ENCODE assay signal across 24 cellular contexts in genomic region chr5:1158647-1159340, GRCh38. TPM values are rescaled to one million over a fixed set of nuclear protein-coding genes. Genes with fewer than 3 reads are reported as not detected.
DNase-seq lines count a peak whose midpoint lies in the region; ATAC-seq and TF ChIP-seq lines count a peak whose summit lies in the region.
"Had no signal": no experiment of that assay in that cellular context is flagged by ENCODE, and none has a peak within 500 bp of the region (broad histone marks: within the 10 kb centered on the region; RNA-seq: fewer than 3 reads in every experiment).

No MANE protein-coding gene starts in this region.

- ATAC-seq in natural killer cell, result no peak
- ATAC-seq in natural killer cell treated with Interleukin-12 subunit alpha and Interleukin-12 subunit beta and Interleukin-15 and Interleukin-18, amount 100 ng/mL, for 72 hours, result no peak
- no peak for ATAC-seq in RWPE2 (ENCODE audit: low read depth)

- no peaks in the 10 kb centered on the region for H3K36me3 Mint-ChIP-seq in natural killer cell
- no peaks in the 10 kb centered on the region for H3K36me3 Mint-ChIP-seq in natural killer cell treated with Interleukin-12 subunit alpha and Interleukin-12 subunit beta and Interleukin-15 and Interleukin-18, amount 100 ng/mL, for 72 hours
- peaks cover 9% of the 10 kb centered on the region for H3K36me3 Mint-ChIP-seq in nephron (ENCODE audit: low read depth)
- no peaks in the 10 kb centered on the region for H3K36me3 Mint-ChIP-seq in immature natural killer cell

- H3K4me3 ChIP-seq in RWPE2 (ENCODE audit: severe bottlenecking), result no peak overlapping the region
- H3K4me3 ChIP-seq: GM23248, HAP-1, PC-9 had no signal

- H3K4me3 Mint-ChIP-seq in natural killer cell, result peak overlapping the region; percentile 28
- no peak overlapping the region for H3K4me3 Mint-ChIP-seq in natural killer cell treated with Interleukin-12 subunit alpha and Interleukin-12 subunit beta and Interleukin-15 and Interleukin-18, amount 100 ng/mL, for 72 hours
- H3K4me3 Mint-ChIP-seq in nephron, result peak overlapping the region in 2 of 3 experiments; percentile 35 to 38
- H3K4me3 Mint-ChIP-seq in immature natural killer cell, result no peak overlapping the region

- DNase-seq in natural killer cell, result no peak
- DNase-seq in natural killer cell treated with Interleukin-12 subunit alpha and Interleukin-12 subunit beta and Interleukin-15 and Interleukin-18, amount 100 ng/mL, for 72 hours (ENCODE audit: low spot score), result no peak
- DNase-seq in RWPE2 (ENCODE audit: low spot score), result peak; percentile 64
- no peak for DNase-seq in iPS-NIHi11 (ENCODE audit: low spot score)
- no peak for DNase-seq in immature natural killer cell
- DNase-seq in posterior cingulate gyrus, result no peak
- DNase-seq: C1 segment of cervical spinal cord; CD4-positive, alpha-beta memory T cell; COR-L47; DMS53; GM23248; MM.1S; NCI-H2029; NCI-H526 treated with DMSO at 0.1 percent for 48 hours; PC-9; RPMI8226; SIG-M5; SK-N-SH had no signal

- peaks cover 16% of the 10 kb centered on the region for H3K4me1 ChIP-seq in RWPE2 (ENCODE audit: insufficient read depth, poor library complexity, severe bottlenecking)
- H3K4me1 ChIP-seq: HAP-1 had no signal

- H3K36me3 ChIP-seq in RWPE2 (ENCODE audit: low read depth), result no peaks in the 10 kb centered on the region
- H3K36me3 ChIP-seq: HAP-1 had no signal

- H3K27ac Mint-ChIP-seq in natural killer cell (no peak overlapping the region), nephron (no peak overlapping the region), immature natural killer cell (no peak overlapping the region)
- H3K27ac Mint-ChIP-seq in natural killer cell treated with Interleukin-12 subunit alpha and Interleukin-12 subunit beta and Interleukin-15 and Interleukin-18, amount 100 ng/mL, for 72 hours, result no peak overlapping the region
- H3K27ac Mint-ChIP-seq: CD4-positive, alpha-beta memory T cell had no signal

- intact Hi-C loops in natural killer cell (cut with micrococcal nuclease), result no loop called here
- intact Hi-C loops in posterior cingulate gyrus (cut with DNase I), result no loop called here

- H3K27me3 Mint-ChIP-seq in natural killer cell (ENCODE audit: low read depth in 2 of 2) (peaks cover 13 to 20% of the 10 kb centered on the region in 2 donors), nephron (ENCODE audit: low read depth) (peaks cover 60% of the 10 kb centered on the region), immature natural killer cell (ENCODE audit: low read depth in 3 of 3) (peaks cover 5 to 19% (median 15%) of the 10 kb centered on the region in 3 donors)
- peaks cover 20 to 22% of the 10 kb centered on the region in 2 donors for H3K27me3 Mint-ChIP-seq in natural killer cell treated with Interleukin-12 subunit alpha and Interleukin-12 subunit beta and Interleukin-15 and Interleukin-18, amount 100 ng/mL, for 72 hours

- peaks cover 6% of the 10 kb centered on the region for H3K9me3 ChIP-seq in RWPE2 (ENCODE audit: severe bottlenecking)
- H3K9me3 ChIP-seq: HAP-1, SK-N-SH had no signal

- peaks cover 26% of the 10 kb centered on the region for H3K27me3 ChIP-seq in RWPE2 (ENCODE audit: insufficient read depth, poor library complexity, severe bottlenecking)

- H3K9me3 Mint-ChIP-seq in natural killer cell (no peaks in the 10 kb centered on the region), nephron (peaks cover 10% of the 10 kb centered on the region), immature natural killer cell (no peaks in the 10 kb centered on the region)
- H3K9me3 Mint-ChIP-seq in natural killer cell treated with Interleukin-12 subunit alpha and Interleukin-12 subunit beta and Interleukin-15 and Interleukin-18, amount 100 ng/mL, for 72 hours, result no peaks in the 10 kb centered on the region

- H3K27ac ChIP-seq in RWPE2 (ENCODE audit: poor library complexity, severe bottlenecking), result no peak overlapping the region
- H3K27ac ChIP-seq: GM23248, KMS-11, PC-9 had no signal

- TF ChIP-seq CTCF in natural killer cell (IDR thresholded peaks at IDR 0.05) (no peak), RWPE2 (IDR thresholded peaks at IDR 0.05; ENCODE audit: poor library complexity, severe bottlenecking) (no peak), nephron (IDR thresholded peaks at IDR 0.05; ENCODE audit: unreplicated experiment in 3 of 3) (no peak)

- H3K4me1 Mint-ChIP-seq in natural killer cell (peaks cover 8 to 20% of the 10 kb centered on the region in 2 donors), nephron (peaks cover 11% of the 10 kb centered on the region), immature natural killer cell (peaks cover 15 to 21% of the 10 kb centered on the region in 2 donors)
- peaks cover 16 to 18% of the 10 kb centered on the region in 2 donors for H3K4me1 Mint-ChIP-seq in natural killer cell treated with Interleukin-12 subunit alpha and Interleukin-12 subunit beta and Interleukin-15 and Interleukin-18, amount 100 ng/mL, for 72 hours (ENCODE audit: low read depth in 2 of 2)

RNA-seq across cellular contexts. Expression of gene SLC6A19, which starts 42.6 kb away (rescaled TPM):
- not detected for total RNA-seq in natural killer cell
- total RNA-seq in natural killer cell treated with Interleukin-12 subunit alpha and Interleukin-12 subunit beta and Interleukin-15 and Interleukin-18, amount 100 ng/mL, for 72 hours, result not detected
- not detected for polyA plus RNA-seq in immature natural killer cell
- total RNA-seq: A673; CD4-positive, alpha-beta memory T cell; Daoy; GM23248; NCI-H460; PC-9 had no signal
- polyA plus RNA-seq: CD4-positive, alpha-beta memory T cell; GM23248; SK-N-SH had no signal

RNA-seq across cellular contexts. Expression of gene SLC12A7, which starts 46.9 kb away (rescaled TPM):
- 10 to 100 TPM; 53.2 to 92.5 (median 81.3) TPM for total RNA-seq in natural killer cell
- total RNA-seq in natural killer cell treated with Interleukin-12 subunit alpha and Interleukin-12 subunit beta and Interleukin-15 and Interleukin-18, amount 100 ng/mL, for 72 hours, result 10 to 100 TPM; 13.5 to 21.9 TPM
- 10 to 100 TPM in 1 of 3 donors, 1 to 10 TPM in 2; 9.5 to 18.2 (median 9.7) TPM for polyA plus RNA-seq in immature natural killer cell

Comparison
In these comparisons a context has a peak if more than half of its experiments do, and no peak if none do; other contexts are left out.
1. H3K4me3 Mint-ChIP-seq: peak in natural killer cell (single experiment) and nephron (2 of 3); none in natural killer cell treated with Interleukin-12 subunit alpha and Interleukin-12 subunit beta and Interleukin-15 and Interleukin-18, amount 100 ng/mL, for 72 hours (single experiment) and immature natural killer cell (0 of 5).